ENCODE assay signal across 1 cellular context in the genomic region with DNA sequence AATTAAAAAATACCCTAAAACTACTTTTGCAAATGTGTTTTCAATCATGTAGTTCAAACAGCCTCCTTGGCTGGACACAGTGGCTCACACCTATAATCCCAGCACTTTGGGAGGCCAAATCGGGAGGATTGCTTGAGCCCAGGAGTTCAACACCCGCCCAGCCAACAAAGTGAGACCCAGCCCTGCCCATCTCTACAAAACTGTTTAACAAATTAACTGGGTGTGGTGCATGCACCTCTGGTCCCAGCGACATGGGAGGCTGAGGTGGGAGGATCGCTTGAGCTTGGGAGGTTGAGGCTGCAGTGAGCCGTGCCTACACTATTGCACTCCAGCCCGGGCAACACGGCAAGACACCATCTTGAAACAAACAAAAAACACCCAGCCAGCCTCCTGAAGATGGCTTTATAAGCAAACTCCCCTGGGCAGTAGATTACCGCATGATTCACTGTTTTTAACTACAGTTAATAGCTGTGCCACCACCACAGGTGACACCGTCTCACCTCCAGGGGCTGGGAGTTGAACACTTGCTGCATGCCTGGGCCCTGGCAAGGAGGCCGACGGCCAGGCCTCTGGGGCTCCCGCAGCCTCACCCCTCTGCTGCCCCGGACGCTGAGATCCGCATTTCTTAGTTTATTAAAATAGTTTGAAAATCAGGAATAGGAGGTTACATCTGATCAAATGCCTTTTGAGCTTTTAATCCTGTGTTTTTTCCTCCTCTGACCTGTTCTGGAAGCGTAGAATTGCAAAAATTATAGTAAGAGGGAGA.
TF ChIP-seq lines count a peak whose summit lies in the region.

No MANE protein-coding gene starts in this region.

TF ChIP-seq in endothelial cell of umbilical vein, 7 proteins besides CTCF, POLR2A, EP300 and RAD21:
- no peak for TF ChIP-seq EZH2 (IDR thresholded peaks at IDR 0.05; ENCODE audit: borderline replicate concordance, low read depth, low read length, severe bottlenecking)
- no peak for TF ChIP-seq JUN (IDR thresholded peaks at IDR 0.05; ENCODE audit: borderline replicate concordance, insufficient read depth, insufficient read length, low read depth)
- no peak for TF ChIP-seq MAX (IDR thresholded peaks at IDR 0.05; ENCODE audit: insufficient read depth, insufficient read length)
- TF ChIP-seq POLR2AphosphoS5 (IDR thresholded peaks at IDR 0.05; ENCODE audit: insufficient read depth, low read depth, low read length), result no peak
- TF ChIP-seq MYC (IDR thresholded peaks at IDR 0.05; ENCODE audit: low read depth, low read length), result no peak
- TF ChIP-seq FOS (IDR thresholded peaks at IDR 0.05; ENCODE audit: borderline replicate concordance, insufficient read depth, low read length), result no peak
- TF ChIP-seq GATA2 (IDR thresholded peaks at IDR 0.05; ENCODE audit: insufficient read depth, insufficient read length, low read depth, low read length), result no peak
